28 cellular contexts compared by ENCODE assay signal in genomic region chr6:37123957-37124729, GRCh38. TPM values are rescaled to one million over a fixed set of nuclear protein-coding genes. Genes with fewer than 3 reads are reported as not detected.
DNase-seq lines count a peak whose midpoint lies in the region; ATAC-seq, FAIRE-seq and TF ChIP-seq lines count a peak whose summit lies in the region.
"Had no signal": no experiment of that assay in that cellular context is flagged by ENCODE, and none has a peak within 500 bp of the region (broad histone marks: within the 10 kb centered on the region; RNA-seq: fewer than 3 reads in every experiment).

No MANE protein-coding gene starts in this region.

- no peaks in the 10 kb centered on the region; the same call in 1 of the 2 replicates for H3K9me1 ChIP-seq in IMR-90 (ENCODE audit: insufficient read depth, low read length)

- H2AK9ac ChIP-seq in IMR-90 (replicated peaks; ENCODE audit: low read depth, low read length, poor library complexity), result no peak overlapping the region

- WGBS in IMR-90 (ENCODE audit: extremely low coverage in 2 of 2, insufficient read length in 1 of 2), 2 experiments, result 94% methylated on average over 10 of the region's 15 CpGs; no CpG with 5 or more reads in 1 of the 2 experiments
- 90 to 95% methylated on average over 12 to 14 of the region's 15 CpGs for WGBS in endodermal cell (ENCODE audit: insufficient coverage in 1 of 2, insufficient read length in 1 of 2), 2 experiments
- 93 to 94% methylated on average over 3 to 15 of the region's 15 CpGs for WGBS in transverse colon (ENCODE audit: low coverage in 1 of 2), 2 donors

- 0 out of 2 replicates have a peak overlapping the region, but pooled peaks have one; percentile 39 for H3K4ac ChIP-seq in IMR-90 (ENCODE audit: low read depth, low read length)

- TF ChIP-seq EP300 in transverse colon (IDR thresholded peaks at IDR 0.05; ENCODE audit: low read depth), result no peak

- H3K27me3 Mint-ChIP-seq in endodermal cell (ENCODE audit: insufficient read depth), result no peaks in the 10 kb centered on the region
- H3K27me3 Mint-ChIP-seq in neural progenitor cell (ENCODE audit: insufficient read depth, low read depth), result peaks cover 13% of the 10 kb centered on the region
- H3K27me3 Mint-ChIP-seq in activated naive CD4-positive, alpha-beta T cell treated with anti-CD3 and anti-CD28 coated beads for 36 hours (ENCODE audit: low read depth), result peaks cover 12% of the 10 kb centered on the region
- H3K27me3 Mint-ChIP-seq: activated naive CD4-positive, alpha-beta T cell treated with anti-CD3 and anti-CD28 coated beads, Interleukin-2, amount 50 U/mL, for 24 hours had no signal

- no peak for FAIRE-seq in D721Med (lab: Jason Lieb, UNC)
- FAIRE-seq: GM12892, RCC 7860, TTC549 had no signal

- H3K4me1 ChIP-seq in ES-I3 (ENCODE audit: insufficient read depth, low read length), result peaks cover 29% of the 10 kb centered on the region
- peaks cover 10% of the 10 kb centered on the region for H3K4me1 ChIP-seq in IMR-90 (ENCODE audit: control insufficient read depth, insufficient read depth, low read length)
- peaks cover 23% of the 10 kb centered on the region for H3K4me1 ChIP-seq in endodermal cell (ENCODE audit: control insufficient read depth, insufficient read depth, low read length)
- peaks cover 19% of the 10 kb centered on the region for H3K4me1 ChIP-seq in neural progenitor cell
- H3K4me1 ChIP-seq in transverse colon, result peaks cover 0 to 14% (median 3%) of the 10 kb centered on the region in 4 donors

- no peak overlapping the region for H3K56ac ChIP-seq in IMR-90 (ENCODE audit: extremely low read depth, insufficient read depth, low read length)

- in situ Hi-C loops in IMR-90 (cut with MboI; ENCODE audit: low sequenced_read_pairs), result no loop called here
- in situ Hi-C loops in transverse colon (cut with MboI; ENCODE audit: low pct_ligation_motif_present in 1 of 4, low pct_unique_long_range_greater_than_20kb in 1 of 4, low sequenced_read_pairs in 3 of 4), result no loop called here

- peaks cover 44% of the 10 kb centered on the region for H3K4me1 Mint-ChIP-seq in endodermal cell
- peaks cover 51% of the 10 kb centered on the region for H3K4me1 Mint-ChIP-seq in neural progenitor cell
- peaks cover 6% of the 10 kb centered on the region for H3K4me1 Mint-ChIP-seq in activated naive CD4-positive, alpha-beta T cell treated with anti-CD3 and anti-CD28 coated beads for 36 hours (ENCODE audit: low read depth)

- DNase-seq in IMR-90 (no peak), endodermal cell (no peak), neural progenitor cell (ENCODE audit: low spot score) (no peak), transverse colon (no peak), D721Med (ENCODE audit: insufficient read length, low spot score) (no peak)
- DNase-seq in activated naive CD4-positive, alpha-beta T cell treated with anti-CD3 and anti-CD28 coated beads for 36 hours, result no peak
- DNase-seq: activated CD4-positive, alpha-beta T cell treated with anti-CD3 and anti-CD28 coated beads for 1 hour; activated T-cell treated with anti-CD3 and anti-CD28 coated beads, Interleukin-2, amount 50 U/mL, for 72 hours; anterior cingulate cortex; H7; head of caudate nucleus; KBM-7; left colon; naive B cell; NCI-H1436 treated with DMSO at 0.1 percent for 48 hours; NCI-H2107; ovary; SJCRH30; stimulated activated CD4-positive, alpha-beta T cell treated with anti-CD3 and anti-CD28 coated beads, Interleukin-4, amount 100 ng/mL, for 24 hours; stimulated activated naive CD4-positive, alpha-beta T cell; T-cell had no signal

- no peak overlapping the region for H3K4me3 Mint-ChIP-seq in endodermal cell
- peak overlapping the region; percentile 57 for H3K4me3 Mint-ChIP-seq in neural progenitor cell
- H3K4me3 Mint-ChIP-seq in activated naive CD4-positive, alpha-beta T cell treated with anti-CD3 and anti-CD28 coated beads for 36 hours, result no peak overlapping the region
- H3K4me3 Mint-ChIP-seq: activated naive CD4-positive, alpha-beta T cell treated with anti-CD3 and anti-CD28 coated beads, Interleukin-2, amount 50 U/mL, for 24 hours; activated T-cell treated with anti-CD3 and anti-CD28 coated beads, Interleukin-2, amount 50 U/mL, for 72 hours; CD14-positive monocyte; naive B cell; T-cell had no signal

- H3K9ac ChIP-seq in ES-I3 (ENCODE audit: low read depth, low read length) (peak overlapping the region; percentile 60; the same call in 1 of the 2 replicates), IMR-90 (ENCODE audit: low read depth, low read length) (no peak overlapping the region), endodermal cell (ENCODE audit: extremely low read depth, low read length, poor library complexity, severe bottlenecking) (no peak overlapping the region), neural progenitor cell (no peak overlapping the region)

- CTCF ChIA-PET in IMR-90 (lab: Yijun Ruan, JAX), result interaction anchor here (0.6 kb wide), 1 partner anchor 58 kb away, joined by 3 read pairs; no protein-coding TSS in a partner anchor
- CTCF ChIA-PET in activated naive CD4-positive, alpha-beta T cell treated with anti-CD3 and anti-CD28 coated beads for 36 hours (lab: Charles Lee), result no interaction called here

- H4K20me1 ChIP-seq in IMR-90 (ENCODE audit: insufficient read depth, low read length) (no peaks in the 10 kb centered on the region), neural progenitor cell (ENCODE audit: low read depth) (peaks cover 10% of the 10 kb centered on the region)

- H3K79me1 ChIP-seq in IMR-90 (ENCODE audit: low read depth in 1 of 2, low read length in 2 of 2), result no peaks in the 10 kb centered on the region

- POLR2A ChIA-PET in IMR-90 (lab: Charles Lee; ENCODE audit: unreplicated experiment), result no interaction called here

- H3K23ac ChIP-seq in IMR-90 (ENCODE audit: low read depth, low read length), result no peak overlapping the region

- peak overlapping the region; percentile 77 for H3K27ac Mint-ChIP-seq in endodermal cell
- H3K27ac Mint-ChIP-seq in neural progenitor cell, result peak overlapping the region; percentile 42
- no peak overlapping the region for H3K27ac Mint-ChIP-seq in activated naive CD4-positive, alpha-beta T cell treated with anti-CD3 and anti-CD28 coated beads for 36 hours
- H3K27ac Mint-ChIP-seq: activated naive CD4-positive, alpha-beta T cell treated with anti-CD3 and anti-CD28 coated beads, Interleukin-2, amount 50 U/mL, for 24 hours; activated T-cell treated with anti-CD3 and anti-CD28 coated beads, Interleukin-2, amount 50 U/mL, for 72 hours; T-cell had no signal

- no peak for ATAC-seq in IMR-90 (ENCODE audit: low read depth)
- no peak for ATAC-seq in HG03342 (IDR thresholded peaks at IDR 0.05; ENCODE audit: unreplicated experiment)
- ATAC-seq: activated T-cell treated with anti-CD3 and anti-CD28 coated beads, Interleukin-2, amount 50 U/mL, for 72 hours; left colon; T-cell had no signal

- H3K36me3 ChIP-seq in ES-I3 (ENCODE audit: insufficient read depth, low read length) (peaks cover 4% of the 10 kb centered on the region; the same call in 1 of the 2 replicates), IMR-90 (ENCODE audit: control insufficient read depth, insufficient read depth, low read length) (no peaks in the 10 kb centered on the region), endodermal cell (ENCODE audit: control insufficient read depth, insufficient read depth, low read length) (peaks cover 8% of the 10 kb centered on the region), neural progenitor cell (no peaks in the 10 kb centered on the region), transverse colon (no peaks in the 10 kb centered on the region)
- H3K36me3 ChIP-seq: ovary, SJCRH30 had no signal

- peaks cover 3% of the 10 kb centered on the region for H3K79me2 ChIP-seq in neural progenitor cell (ENCODE audit: low read depth)

- no peak overlapping the region for H3K14ac ChIP-seq in IMR-90 (replicated peaks; ENCODE audit: low read depth, low read length)

- H3K4me2 ChIP-seq in IMR-90 (ENCODE audit: low read depth, low read length) (no peak overlapping the region), neural progenitor cell (no peak overlapping the region)

- no peak overlapping the region for H2BK5ac ChIP-seq in IMR-90 (ENCODE audit: low read depth, low read length, poor library complexity, severe bottlenecking)

- H2BK20ac ChIP-seq in IMR-90 (ENCODE audit: low read depth, low read length), result no peak overlapping the region

- H4K91ac ChIP-seq in IMR-90 (ENCODE audit: insufficient read depth, low read depth, low read length), result no peak overlapping the region

- TF ChIP-seq RAD21 in IMR-90 (IDR thresholded peaks at IDR 0.05; ENCODE audit: low read length), result no peak

- dilution Hi-C loops in IMR-90 (cut with HindIII; ENCODE audit: low sequenced_read_pairs, unreplicated experiment), result no loop called here

- intact Hi-C loops in IMR-90 (cut with micrococcal nuclease) (no loop called here), transverse colon (cut with DNase I; ENCODE audit: low total_unique reads) (loop anchor here (10.0 kb wide), 1 partner anchor 69 kb away; no protein-coding TSS in a partner anchor)
- intact Hi-C loops in activated naive CD4-positive, alpha-beta T cell treated with anti-CD3 and anti-CD28 coated beads for 36 hours (cut with micrococcal nuclease), result no loop called here

- H3K9me3 ChIP-seq in ES-I3 (ENCODE audit: control insufficient read depth, insufficient read depth, low read length) (no peaks in the 10 kb centered on the region), IMR-90 (ENCODE audit: control insufficient read depth, insufficient read depth, low read length) (no peaks in the 10 kb centered on the region), endodermal cell (ENCODE audit: control insufficient read depth, low read length) (peaks cover 5% of the 10 kb centered on the region), neural progenitor cell (ENCODE audit: low read depth) (no peaks in the 10 kb centered on the region), transverse colon (no peaks in the 10 kb centered on the region)
- H3K9me3 ChIP-seq: ovary, SJCRH30 had no signal

- BruUV-seq in IMR-90 (replicated peaks; lab: Mats Ljungman, UMichigan), result no TSS peak

- no peak overlapping the region for H2AFZ ChIP-seq in IMR-90 (replicated peaks; ENCODE audit: low read length, poor library complexity)
- H2AFZ ChIP-seq in neural progenitor cell (replicated peaks), result no peak overlapping the region

- H3K27ac ChIP-seq in IMR-90 (ENCODE audit: insufficient read depth, low read length) (no peak overlapping the region), endodermal cell (ENCODE audit: low read depth, low read length) (no peak overlapping the region), neural progenitor cell (no peak overlapping the region), transverse colon (no peak overlapping the region)
- H3K27ac ChIP-seq: ovary had no signal

- H3K18ac ChIP-seq in IMR-90 (ENCODE audit: low read depth, low read length), result no peak overlapping the region

- H3K9me3 Mint-ChIP-seq in endodermal cell (no peaks in the 10 kb centered on the region), neural progenitor cell (no peaks in the 10 kb centered on the region)
- no peaks in the 10 kb centered on the region for H3K9me3 Mint-ChIP-seq in activated naive CD4-positive, alpha-beta T cell treated with anti-CD3 and anti-CD28 coated beads for 36 hours
- H3K9me3 Mint-ChIP-seq: activated naive CD4-positive, alpha-beta T cell treated with anti-CD3 and anti-CD28 coated beads, Interleukin-2, amount 50 U/mL, for 24 hours; activated T-cell treated with anti-CD3 and anti-CD28 coated beads, Interleukin-2, amount 50 U/mL, for 72 hours; naive B cell; T-cell had no signal

- TF ChIP-seq POLR2A in IMR-90 (IDR thresholded peaks at IDR 0.05; ENCODE audit: low read depth, low read length) (no peak), transverse colon (IDR thresholded peaks at IDR 0.05) (no peak)

- TF ChIP-seq CTCF in IMR-90 (conservative IDR thresholded peaks at IDR 0.05; ENCODE audit: low read depth, low read length) (no peak), endodermal cell (conservative IDR thresholded peaks at IDR 0.05) (peak; percentile 60), neural progenitor cell (IDR thresholded peaks at IDR 0.05) (no peak), transverse colon (IDR thresholded peaks at IDR 0.05) (no peak), D721Med (IDR thresholded peaks at IDR 0.05; ENCODE audit: insufficient read depth, missing control alignments) (no peak)

- H3K36me3 Mint-ChIP-seq in endodermal cell (ENCODE audit: low read depth) (no peaks in the 10 kb centered on the region), neural progenitor cell (no peaks in the 10 kb centered on the region)
- H3K36me3 Mint-ChIP-seq in activated naive CD4-positive, alpha-beta T cell treated with anti-CD3 and anti-CD28 coated beads for 36 hours (ENCODE audit: low read depth), result no peaks in the 10 kb centered on the region
- H3K36me3 Mint-ChIP-seq: activated naive CD4-positive, alpha-beta T cell treated with anti-CD3 and anti-CD28 coated beads, Interleukin-2, amount 50 U/mL, for 24 hours; CD14-positive monocyte; naive B cell; T-cell had no signal

- peak overlapping the region; percentile 44; the same call in 1 of the 2 replicates for H2AK5ac ChIP-seq in IMR-90 (ENCODE audit: low read depth, low read length)

- H3F3A ChIP-seq in neural progenitor cell (ENCODE audit: low read depth), result peaks cover 43% of the 10 kb centered on the region

- H2BK120ac ChIP-seq in IMR-90 (ENCODE audit: low read depth, low read length), result no peak overlapping the region

- no peak overlapping the region for H3K4me3 ChIP-seq in IMR-90 (ENCODE audit: insufficient read depth, low read depth, low read length)
- H3K4me3 ChIP-seq in endodermal cell (ENCODE audit: low read length), result no peak overlapping the region
- H3K4me3 ChIP-seq in neural progenitor cell, result no peak overlapping the region
- no peak overlapping the region for H3K4me3 ChIP-seq in transverse colon
- H3K4me3 ChIP-seq: ovary, SJCRH30 had no signal

- H4K5ac ChIP-seq in IMR-90 (ENCODE audit: low read depth, low read length), result no peak overlapping the region

- H4K8ac ChIP-seq in IMR-90 (ENCODE audit: low read depth in 2 of 2, low read length in 2 of 2), result no peak overlapping the region

- H2BK15ac ChIP-seq in IMR-90 (ENCODE audit: low read depth, low read length), result no peak overlapping the region

- H3K27me3 ChIP-seq in IMR-90 (ENCODE audit: control insufficient read depth, insufficient read depth, low read length) (no peaks in the 10 kb centered on the region), endodermal cell (ENCODE audit: control insufficient read depth, insufficient read depth, low read length, poor library complexity, severe bottlenecking) (no peaks in the 10 kb centered on the region), neural progenitor cell (no peaks in the 10 kb centered on the region), transverse colon (no peaks in the 10 kb centered on the region)
- H3K27me3 ChIP-seq: ovary, SJCRH30 had no signal

RNA-seq across cellular contexts. Expression of gene PIM1, which starts 45.8 kb away (rescaled TPM):
- total RNA-seq in IMR-90 (2012; rRNA removed), result 6.1 and 7.2 TPM in 2 replicates
- polyA plus RNA-seq in IMR-90 (2012; rRNA removed), result 12.8 and 18.5 TPM in 2 replicates
- 12.2 and 21.8 TPM in 2 replicates for polyA plus RNA-seq in IMR-90 (2012; cell fraction: cytosol; rRNA removed)
- 50.1 and 73.1 TPM in 2 replicates for polyA plus RNA-seq in IMR-90 (2012; cell fraction: nucleus; rRNA removed; ENCODE audit: low replicate concordance)
- 10 to 100 TPM; 43.9 to 65.3 TPM for total RNA-seq in endodermal cell
- polyA plus RNA-seq in endodermal cell (2013, experiment 1 of 2), result 46.6 TPM
- polyA plus RNA-seq in endodermal cell (2013, experiment 2 of 2), result 45.2 TPM
- 9.1 and 18.9 TPM in 2 replicates for total RNA-seq in neural progenitor cell (ENCODE audit: low replicate concordance)
- total RNA-seq in transverse colon, result 100 to 1,000 TPM in 1 of 4 donors, 10 to 100 TPM in 2, 1 to 10 TPM in 1; 6.8 to 102 (median 24.0) TPM
- 100 to 1,000 TPM; 226 to 227 TPM for total RNA-seq in activated naive CD4-positive, alpha-beta T cell treated with anti-CD3 and anti-CD28 coated beads for 36 hours
